Comparison of ENCODE assay signal across 1 cellular context in the genomic region with DNA sequence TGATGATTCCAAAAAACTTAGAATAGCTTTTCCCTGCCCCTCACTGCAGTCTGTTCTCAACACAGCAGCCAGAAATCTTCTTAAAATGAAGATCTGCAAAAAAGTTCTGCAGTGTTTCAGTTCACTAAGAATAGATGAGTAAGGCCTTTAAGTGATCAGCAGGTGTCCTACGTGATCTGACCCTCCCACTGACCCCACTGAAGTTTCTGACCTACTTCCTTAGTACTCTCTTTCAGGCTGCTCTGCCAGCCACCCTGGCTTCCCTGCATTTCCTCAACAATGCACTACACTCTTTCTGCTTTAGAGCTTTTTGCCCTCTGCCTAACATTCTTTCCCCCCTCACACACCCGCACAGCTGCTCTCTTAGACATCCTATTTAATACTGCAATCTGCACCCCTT.
TF ChIP-seq lines count a peak whose summit lies in the region.

No MANE protein-coding gene starts in this region.

TF ChIP-seq in GM12878, 131 proteins besides CTCF, POLR2A, EP300 and RAD21 (continued from another document):
- TF ChIP-seq, protein P1, sequence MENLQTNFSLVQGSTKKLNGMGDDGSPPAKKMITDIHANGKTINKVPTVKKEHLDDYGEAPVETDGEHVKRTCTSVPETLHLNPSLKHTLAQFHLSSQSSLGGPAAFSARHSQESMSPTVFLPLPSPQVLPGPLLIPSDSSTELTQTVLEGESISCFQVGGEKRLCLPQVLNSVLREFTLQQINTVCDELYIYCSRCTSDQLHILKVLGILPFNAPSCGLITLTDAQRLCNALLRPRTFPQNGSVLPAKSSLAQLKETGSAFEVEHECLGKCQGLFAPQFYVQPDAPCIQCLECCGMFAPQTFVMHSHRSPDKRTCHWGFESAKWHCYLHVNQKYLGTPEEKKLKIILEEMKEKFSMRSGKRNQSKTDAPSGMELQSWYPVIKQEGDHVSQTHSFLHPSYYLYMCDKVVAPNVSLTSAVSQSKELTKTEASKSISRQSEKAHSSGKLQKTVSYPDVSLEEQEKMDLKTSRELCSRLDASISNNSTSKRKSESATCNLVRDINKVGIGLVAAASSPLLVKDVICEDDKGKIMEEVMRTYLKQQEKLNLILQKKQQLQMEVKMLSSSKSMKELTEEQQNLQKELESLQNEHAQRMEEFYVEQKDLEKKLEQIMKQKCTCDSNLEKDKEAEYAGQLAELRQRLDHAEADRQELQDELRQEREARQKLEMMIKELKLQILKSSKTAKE (IDR thresholded peaks at IDR 0.05; ENCODE audit: low read depth, poor library complexity, severe bottlenecking) = no peak
- TF ChIP-seq HDAC2 (IDR thresholded peaks at IDR 0.05) (no peak), BACH1 (IDR thresholded peaks at IDR 0.05; ENCODE audit: borderline replicate concordance) (no peak), HDGF (IDR thresholded peaks at IDR 0.05) (no peak), ZNF207 (IDR thresholded peaks at IDR 0.05; ENCODE audit: borderline replicate concordance) (no peak), RAD51 (IDR thresholded peaks at IDR 0.05) (no peak), SP1 (IDR thresholded peaks at IDR 0.05; ENCODE audit: low read depth, low read length) (no peak), TCF3 (IDR thresholded peaks at IDR 0.05; ENCODE audit: borderline replicate concordance, insufficient read depth, low read depth, low read length) (no peak)
- TF ChIP-seq, protein P2, sequence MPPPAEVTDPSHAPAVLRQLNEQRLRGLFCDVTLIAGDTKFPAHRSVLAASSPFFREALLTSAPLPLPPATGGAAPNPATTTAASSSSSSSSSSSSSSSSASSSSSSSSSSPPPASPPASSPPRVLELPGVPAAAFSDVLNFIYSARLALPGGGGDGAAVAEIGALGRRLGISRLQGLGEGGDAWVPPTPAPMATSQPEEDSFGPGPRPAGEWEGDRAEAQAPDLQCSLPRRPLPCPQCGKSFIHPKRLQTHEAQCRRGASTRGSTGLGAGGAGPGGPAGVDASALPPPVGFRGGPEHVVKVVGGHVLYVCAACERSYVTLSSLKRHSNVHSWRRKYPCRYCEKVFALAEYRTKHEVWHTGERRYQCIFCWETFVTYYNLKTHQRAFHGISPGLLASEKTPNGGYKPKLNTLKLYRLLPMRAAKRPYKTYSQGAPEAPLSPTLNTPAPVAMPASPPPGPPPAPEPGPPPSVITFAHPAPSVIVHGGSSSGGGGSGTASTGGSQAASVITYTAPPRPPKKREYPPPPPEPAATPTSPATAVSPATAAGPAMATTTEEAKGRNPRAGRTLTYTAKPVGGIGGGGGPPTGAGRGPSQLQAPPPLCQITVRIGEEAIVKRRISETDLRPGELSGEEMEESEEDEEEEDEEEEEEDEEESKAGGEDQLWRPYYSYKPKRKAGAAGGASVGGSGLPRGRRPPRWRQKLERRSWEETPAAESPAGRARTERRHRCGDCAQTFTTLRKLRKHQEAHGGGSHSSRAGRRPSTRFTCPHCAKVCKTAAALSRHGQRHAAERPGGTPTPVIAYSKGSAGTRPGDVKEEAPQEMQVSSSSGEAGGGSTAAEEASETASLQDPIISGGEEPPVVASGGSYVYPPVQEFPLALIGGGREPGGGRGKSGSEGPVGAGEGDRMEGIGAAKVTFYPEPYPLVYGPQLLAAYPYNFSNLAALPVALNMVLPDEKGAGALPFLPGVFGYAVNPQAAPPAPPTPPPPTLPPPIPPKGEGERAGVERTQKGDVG (CRISPR knock-in tag; IDR thresholded peaks at IDR 0.05) = no peak
